8 cellular contexts compared by ENCODE assay signal in the genomic region with DNA sequence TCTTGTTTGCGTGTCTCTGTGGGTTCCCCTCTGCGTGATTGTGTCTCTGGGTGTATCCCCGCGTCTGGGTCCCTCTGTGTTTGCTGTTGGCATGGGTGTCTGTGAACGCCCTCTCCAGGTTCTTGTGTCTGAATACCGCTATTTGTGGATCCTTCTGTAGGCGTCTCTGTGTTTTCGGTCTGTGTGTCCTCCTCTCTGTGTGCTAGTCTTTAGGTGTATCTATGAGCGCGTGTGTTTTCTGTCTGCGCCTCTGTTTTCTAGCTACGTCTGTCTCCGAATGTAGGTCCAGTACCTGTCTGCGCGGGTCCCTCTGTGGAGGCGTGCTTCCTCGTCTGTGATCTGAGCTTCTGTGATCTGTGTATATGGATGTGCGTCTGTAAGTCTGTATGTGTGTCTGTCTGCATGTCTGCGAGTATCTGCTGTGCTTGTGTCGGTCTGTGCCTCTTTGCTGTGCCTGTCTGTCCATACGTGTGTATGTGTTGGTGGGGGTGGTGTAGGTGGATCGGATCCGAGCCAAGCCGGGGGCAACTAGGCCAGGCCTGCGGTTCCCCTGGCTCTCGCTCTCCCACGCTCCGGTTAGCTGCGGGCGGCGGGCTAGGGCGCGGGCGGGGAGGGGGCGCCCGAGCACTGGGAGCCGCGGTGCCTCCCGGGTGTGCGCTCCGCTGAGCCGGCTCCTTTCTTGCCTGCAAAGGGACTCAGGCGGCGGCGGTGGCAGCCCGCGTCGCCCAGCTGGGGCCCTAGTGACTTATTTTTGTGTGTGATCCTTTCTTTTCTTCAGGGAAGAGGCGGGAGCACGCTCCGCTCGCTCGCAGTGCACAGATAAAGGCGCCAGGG.
DNase-seq lines count a peak whose midpoint lies in the region; ATAC-seq and TF ChIP-seq lines count a peak whose summit lies in the region.

No MANE protein-coding gene starts in this region.

- no peaks in the 10 kb centered on the region for H3K36me3 Mint-ChIP-seq in activated CD4-positive, alpha-beta T cell treated with anti-CD3 and anti-CD28 coated beads, Interleukin-2, amount 10 ng/mL, durations not matched to agents 7 days and 5 days (ENCODE audit: low read depth)

- POLR2A ChIA-PET in activated CD4-positive, alpha-beta T cell treated with anti-CD3 and anti-CD28 coated beads, Interleukin-2, amount 10 ng/mL, durations not matched to agents 7 days and 5 days (lab: Charles Lee): no interaction called here

- peaks cover 61% of the 10 kb centered on the region for H3K27me3 Mint-ChIP-seq in activated CD4-positive, alpha-beta T cell treated with anti-CD3 and anti-CD28 coated beads, Interleukin-2, amount 10 ng/mL, durations not matched to agents 7 days and 5 days

- peaks cover 36% of the 10 kb centered on the region for H3K4me1 ChIP-seq in left ventricle myocardium inferior

- H3K9me3 ChIP-seq in left ventricle myocardium inferior (replicated peaks): no peaks in the 10 kb centered on the region

- no peak overlapping the region for H3K4me3 Mint-ChIP-seq in activated CD4-positive, alpha-beta T cell treated with anti-CD3 and anti-CD28 coated beads, Interleukin-2, amount 10 ng/mL, durations not matched to agents 7 days and 5 days

- intact Hi-C loops in left ventricle myocardium inferior (cut with micrococcal nuclease) (no loop called here), sciatic nerve (cut with DNase I) (no loop called here)

- ATAC-seq in HG02759 (IDR thresholded peaks at IDR 0.05; ENCODE audit: unreplicated experiment) (peak; percentile 42), sciatic nerve (peak; percentile 74)

- DNase-seq in GM12865 (ENCODE audit: low read depth) (no peak), left ventricle myocardium inferior (peak; percentile 18), sciatic nerve (ENCODE audit: low spot score) (no peak)
- DNase-seq in activated CD4-positive, alpha-beta T cell treated with anti-CD3 and anti-CD28 coated beads, Interleukin-2, amount 10 ng/mL, durations not matched to agents 7 days and 5 days: no peak
- DNase-seq in stimulated activated naive CD4-positive, alpha-beta T cell treated with Interleukin-2 at 50 U/mL for 16 hours (lab: John Stamatoyannopoulos, UW): no peak
- DNase-seq in effector CD4-positive, alpha-beta T cell: no peak

- CTCF ChIA-PET in activated CD4-positive, alpha-beta T cell treated with anti-CD3 and anti-CD28 coated beads, Interleukin-2, amount 10 ng/mL, durations not matched to agents 7 days and 5 days (lab: Charles Lee): no interaction called here

- TF ChIP-seq CTCF in GM12865 (IDR thresholded peaks at IDR 0.05; ENCODE audit: insufficient read depth, low read depth, low read length, missing control alignments) (no peak), VCaP (conservative IDR thresholded peaks at IDR 0.05) (peak; percentile 27; the same call in 1 of the 2 replicates), left ventricle myocardium inferior (IDR thresholded peaks at IDR 0.05; ENCODE audit: borderline replicate concordance) (peak; percentile 13)

- H3K9me3 Mint-ChIP-seq in activated CD4-positive, alpha-beta T cell treated with anti-CD3 and anti-CD28 coated beads, Interleukin-2, amount 10 ng/mL, durations not matched to agents 7 days and 5 days: no peaks in the 10 kb centered on the region

- H3K27me3 ChIP-seq in left ventricle myocardium inferior (ENCODE audit: low read depth): peaks cover 99% of the 10 kb centered on the region

- H3K4me3 ChIP-seq in GM12865 (ENCODE audit: low read depth, low read length) (peak overlapping the region; percentile 41), left ventricle myocardium inferior (peak overlapping the region; percentile 63)

- H3K36me3 ChIP-seq in left ventricle myocardium inferior: no peaks in the 10 kb centered on the region

- no peaks in the 10 kb centered on the region for H3K4me1 Mint-ChIP-seq in activated CD4-positive, alpha-beta T cell treated with anti-CD3 and anti-CD28 coated beads, Interleukin-2, amount 10 ng/mL, durations not matched to agents 7 days and 5 days

- H3K27ac Mint-ChIP-seq in activated CD4-positive, alpha-beta T cell treated with anti-CD3 and anti-CD28 coated beads, Interleukin-2, amount 10 ng/mL, durations not matched to agents 7 days and 5 days: no peak overlapping the region

- H3K27ac ChIP-seq in VCaP (no peak overlapping the region), left ventricle myocardium inferior (replicated peaks) (no peak overlapping the region)
